ENCODE assay signal across 36 cellular contexts in the genomic region with DNA sequence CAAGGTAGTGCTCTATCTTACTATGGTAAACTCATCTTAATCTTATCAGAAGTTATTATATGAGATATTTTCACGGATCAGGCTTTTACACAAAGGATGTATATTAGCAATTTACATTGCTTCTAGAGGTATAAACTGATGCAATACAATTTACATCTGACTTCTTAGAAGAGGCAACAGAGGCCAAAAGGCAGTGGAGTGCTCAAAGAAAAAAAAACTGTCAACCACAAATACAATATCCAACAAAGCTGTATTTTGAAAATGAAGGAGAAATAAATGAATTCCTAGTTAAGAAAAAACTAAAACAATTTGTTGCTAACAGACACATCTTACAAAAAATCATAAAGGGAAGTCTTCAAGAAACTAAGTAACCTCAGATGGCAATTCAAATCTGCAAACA.
"Had no signal": no experiment of that assay in that cellular context is flagged by ENCODE, and none has a peak within 500 bp of the region (broad histone marks: within the 10 kb centered on the region; RNA-seq: fewer than 3 reads in every experiment).

No MANE protein-coding gene starts in this region.

- ATAC-seq: activated naive CD4-positive, alpha-beta T cell treated with anti-CD3 and anti-CD28 coated beads, Interleukin-2, amount 50 U/mL, for 72 hours; activated naive CD8-positive, alpha-beta T cell treated with anti-CD3 and anti-CD28 coated beads, Interleukin-2, amount 50 U/mL, for 24 hours; activated T-cell treated with anti-CD3 and anti-CD28 coated beads, Interleukin-2, amount 50 U/mL, for 4 hours; activated T-cell treated with anti-CD3 and anti-CD28 coated beads, Interleukin-2, amount 50 U/mL, for 72 hours; activated T-helper 17 cell treated with anti-CD3 and anti-CD28 coated beads, Interleukin-2, amount 50 U/mL, for 72 hours; body of pancreas had no signal

- H3K27ac ChIP-seq: adrenal gland, ascending aorta, body of pancreas, brain microvascular endothelial cell, breast epithelium, cardiac muscle cell had no signal

- H3K4me3 ChIP-seq: adrenal gland, ascending aorta, body of pancreas, breast epithelium, cardiac muscle cell had no signal

- H3K36me3 ChIP-seq: adrenal gland, ascending aorta, brain microvascular endothelial cell, breast epithelium, cardiac muscle cell had no signal

- H3K4me3 Mint-ChIP-seq: activated naive CD4-positive, alpha-beta T cell treated with anti-CD3 and anti-CD28 coated beads for 36 hours; activated naive CD4-positive, alpha-beta T cell treated with anti-CD3 and anti-CD28 coated beads, Interleukin-2, amount 10 ng/mL, durations not matched to agents 7 days and 5 days; activated naive CD4-positive, alpha-beta T cell treated with anti-CD3 and anti-CD28 coated beads, Interleukin-2, amount 50 U/mL, for 24 hours; activated naive CD8-positive, alpha-beta T cell; activated naive CD8-positive, alpha-beta T cell treated with anti-CD3 and anti-CD28 coated beads for 36 hours; activated naive CD8-positive, alpha-beta T cell treated with anti-CD3 and anti-CD28 coated beads, Interleukin-2, amount 10 ng/mL, durations not matched to agents 7 days and 5 days; activated naive CD8-positive, alpha-beta T cell treated with anti-CD3 and anti-CD28 coated beads, Interleukin-2, amount 50 U/mL, for 24 hours; activated T-cell treated with anti-CD3 and anti-CD28 coated beads, Interleukin-2, amount 50 U/mL, for 4 hours; activated T-cell treated with anti-CD3 and anti-CD28 coated beads, Interleukin-2, amount 50 U/mL, for 72 hours; activated T-helper 1 cell treated with anti-CD3 and anti-CD28 coated beads, Interleukin-12 subunit alpha, Interleukin-12 subunit beta, Interleukin-2, Interleukin-4 antibody, amounts not matched to agents 30 ng/mL and 10 ng/mL and 1 ng/mL, durations not matched to agents 14 hours and 24 hours and 36 hours; activated T-helper 17 cell treated with anti-CD3 and anti-CD28 coated beads, Interleukin-2, amount 50 U/mL, for 72 hours; brain; central memory CD8-positive, alpha-beta T cell had no signal

- H3K4me1 ChIP-seq: adrenal gland, ascending aorta, body of pancreas, breast epithelium had no signal

- H3K9me3 ChIP-seq: body of pancreas had no signal

- H3K36me3 Mint-ChIP-seq: activated naive CD4-positive, alpha-beta T cell treated with anti-CD3 and anti-CD28 coated beads, Interleukin-2, amount 10 ng/mL, durations not matched to agents 7 days and 5 days; activated naive CD4-positive, alpha-beta T cell treated with anti-CD3 and anti-CD28 coated beads, Interleukin-2, amount 50 U/mL, for 24 hours; activated naive CD4-positive, alpha-beta T cell treated with anti-CD3 and anti-CD28 coated beads, Interleukin-2, amount 50 U/mL, for 72 hours; activated naive CD8-positive, alpha-beta T cell; activated naive CD8-positive, alpha-beta T cell treated with anti-CD3 and anti-CD28 coated beads for 36 hours; activated naive CD8-positive, alpha-beta T cell treated with anti-CD3 and anti-CD28 coated beads, Interleukin-2, amount 10 ng/mL, durations not matched to agents 7 days and 5 days; brain had no signal

- H3K27ac Mint-ChIP-seq: activated naive CD4-positive, alpha-beta T cell treated with anti-CD3 and anti-CD28 coated beads for 36 hours; activated naive CD4-positive, alpha-beta T cell treated with anti-CD3 and anti-CD28 coated beads, Interleukin-2, amount 10 ng/mL, durations not matched to agents 7 days and 5 days; activated naive CD4-positive, alpha-beta T cell treated with anti-CD3 and anti-CD28 coated beads, Interleukin-2, amount 50 U/mL, for 24 hours; activated naive CD4-positive, alpha-beta T cell treated with anti-CD3 and anti-CD28 coated beads, Interleukin-2, amount 50 U/mL, for 72 hours; activated naive CD8-positive, alpha-beta T cell; activated naive CD8-positive, alpha-beta T cell treated with anti-CD3 and anti-CD28 coated beads for 36 hours; activated naive CD8-positive, alpha-beta T cell treated with anti-CD3 and anti-CD28 coated beads, Interleukin-2, amount 10 ng/mL, durations not matched to agents 7 days and 5 days; activated naive CD8-positive, alpha-beta T cell treated with anti-CD3 and anti-CD28 coated beads, Interleukin-2, amount 50 U/mL, for 24 hours; activated T-cell treated with anti-CD3 and anti-CD28 coated beads, Interleukin-2, amount 50 U/mL, for 72 hours; activated T-helper 1 cell treated with anti-CD3 and anti-CD28 coated beads, Interleukin-12 subunit alpha, Interleukin-12 subunit beta, Interleukin-2, Interleukin-4 antibody, amounts not matched to agents 30 ng/mL and 10 ng/mL and 1 ng/mL, durations not matched to agents 14 hours and 24 hours and 36 hours; activated T-helper 17 cell treated with anti-CD3 and anti-CD28 coated beads, Interleukin-2, amount 50 U/mL, for 72 hours; activated T-helper 2 cell treated with anti-CD3 and anti-CD28 coated beads, Interferon-gamma antibody, Interleukin-2, Interleukin-4, amounts not matched to agents 10 μg/mL and 5 μg/mL and 100 μg/mL, durations not matched to agents 14 hours and 24 hours and 36 hours; brain had no signal

- DNase-seq: activated effector memory CD4-positive, alpha-beta T cell treated with anti-CD3 and anti-CD28 coated beads, Interleukin-2, amount 50 U/mL, for 16 hours; activated effector memory CD4-positive, alpha-beta T cell treated with Interleukin-2 at 50 U/mL for 16 hours; activated gamma-delta T cell; activated gamma-delta T cell treated with Interleukin-2 at 50 U/mL for 16 hours; activated naive CD4-positive, alpha-beta T cell; activated naive CD4-positive, alpha-beta T cell treated with anti-CD3 and anti-CD28 coated beads for 36 hours; activated naive CD4-positive, alpha-beta T cell treated with anti-CD3 and anti-CD28 coated beads, Interleukin-2, amount 10 ng/mL, durations not matched to agents 7 days and 5 days; activated naive CD4-positive, alpha-beta T cell treated with anti-CD3 and anti-CD28 coated beads, Interleukin-2, amount 50 U/mL, for 16 hours; activated naive CD4-positive, alpha-beta T cell treated with Interleukin-2 at 50 U/mL for 16 hours; activated naive CD8-positive, alpha-beta T cell treated with anti-CD3 and anti-CD28 coated beads for 36 hours; activated naive CD8-positive, alpha-beta T cell treated with anti-CD3 and anti-CD28 coated beads, Interleukin-2, amount 10 ng/mL, durations not matched to agents 7 days and 5 days; activated naive CD8-positive, alpha-beta T cell treated with anti-CD3 and anti-CD28 coated beads, Interleukin-2, amount 50 U/mL, for 24 hours; activated T-cell treated with anti-CD3 and anti-CD28 coated beads, Interleukin-2, amount 50 U/mL, for 4 hours; activated T-cell treated with anti-CD3 and anti-CD28 coated beads, Interleukin-2, amount 50 U/mL, for 48 hours; activated T-cell treated with anti-CD3 and anti-CD28 coated beads, Interleukin-2, amount 50 U/mL, for 72 hours; adrenal gland; amniotic stem cell; amygdala; anterior cingulate cortex; aorta; body of pancreas; brain microvascular endothelial cell; caudate nucleus; central memory CD4-positive, alpha-beta T cell; cerebellar nuclear complex had no signal

- H3K9me3 Mint-ChIP-seq: activated T-helper 1 cell treated with anti-CD3 and anti-CD28 coated beads, Interleukin-12 subunit alpha, Interleukin-12 subunit beta, Interleukin-2, Interleukin-4 antibody, amounts not matched to agents 30 ng/mL and 10 ng/mL and 1 ng/mL, durations not matched to agents 14 hours and 24 hours and 36 hours had no signal

- H3K4me1 Mint-ChIP-seq: activated naive CD4-positive, alpha-beta T cell treated with anti-CD3 and anti-CD28 coated beads, Interleukin-2, amount 10 ng/mL, durations not matched to agents 7 days and 5 days; activated naive CD4-positive, alpha-beta T cell treated with anti-CD3 and anti-CD28 coated beads, Interleukin-2, amount 50 U/mL, for 24 hours; activated naive CD8-positive, alpha-beta T cell treated with anti-CD3 and anti-CD28 coated beads for 36 hours; activated naive CD8-positive, alpha-beta T cell treated with anti-CD3 and anti-CD28 coated beads, Interleukin-2, amount 10 ng/mL, durations not matched to agents 7 days and 5 days; activated naive CD8-positive, alpha-beta T cell treated with anti-CD3 and anti-CD28 coated beads, Interleukin-2, amount 50 U/mL, for 24 hours; activated T-helper 17 cell treated with anti-CD3 and anti-CD28 coated beads, Interleukin-2, amount 50 U/mL, for 72 hours; brain; central memory CD8-positive, alpha-beta T cell had no signal

- H3K27me3 Mint-ChIP-seq: activated naive CD4-positive, alpha-beta T cell treated with anti-CD3 and anti-CD28 coated beads, Interleukin-2, amount 10 ng/mL, durations not matched to agents 7 days and 5 days; activated naive CD4-positive, alpha-beta T cell treated with anti-CD3 and anti-CD28 coated beads, Interleukin-2, amount 50 U/mL, for 24 hours; activated naive CD8-positive, alpha-beta T cell; activated naive CD8-positive, alpha-beta T cell treated with anti-CD3 and anti-CD28 coated beads for 36 hours; activated naive CD8-positive, alpha-beta T cell treated with anti-CD3 and anti-CD28 coated beads, Interleukin-2, amount 10 ng/mL, durations not matched to agents 7 days and 5 days; activated naive CD8-positive, alpha-beta T cell treated with anti-CD3 and anti-CD28 coated beads, Interleukin-2, amount 50 U/mL, for 24 hours; activated T-helper 17 cell treated with anti-CD3 and anti-CD28 coated beads, Interleukin-2, amount 50 U/mL, for 72 hours; central memory CD8-positive, alpha-beta T cell had no signal
